1 cellular context compared by ENCODE assay signal in the genomic region with DNA sequence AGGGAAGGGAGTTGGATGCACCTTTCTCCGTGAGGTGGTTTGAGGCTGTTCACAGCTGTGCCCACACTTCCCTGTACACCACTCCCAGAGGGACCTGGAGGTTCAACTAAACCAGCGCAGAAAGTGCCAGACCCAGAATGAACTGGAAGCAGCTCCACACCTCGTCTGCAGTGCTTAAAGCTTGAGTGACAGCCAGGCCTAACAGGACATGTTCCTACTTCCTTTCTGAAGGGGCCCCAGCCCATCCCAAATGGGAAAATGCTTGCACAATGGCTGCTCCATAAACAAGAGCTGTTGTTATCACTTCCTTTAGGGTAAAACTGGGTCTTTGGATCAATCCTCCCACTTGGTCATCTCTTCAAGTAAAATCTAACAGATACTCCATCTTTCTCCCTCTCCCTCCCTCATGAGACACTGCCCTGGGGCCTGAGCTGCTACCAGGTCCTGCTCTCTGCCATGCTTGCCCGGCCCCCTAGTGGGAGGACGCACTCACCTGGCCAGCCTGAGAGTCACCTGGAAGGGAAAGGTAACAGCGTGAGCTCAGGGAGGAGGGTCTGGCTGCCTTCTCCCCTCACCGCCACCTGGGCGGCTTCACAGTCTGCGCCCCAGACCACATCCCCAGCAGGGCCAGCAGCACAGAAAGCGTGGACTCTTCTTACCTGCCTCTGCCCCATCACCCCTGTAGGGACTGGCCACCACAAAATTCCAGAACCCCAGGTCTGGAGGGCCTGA.
TF ChIP-seq lines count a peak whose summit lies in the region.

No MANE protein-coding gene starts in this region.

TF ChIP-seq in HCT116, 20 proteins besides CTCF, POLR2A, EP300 and RAD21 (continued from another document):
- TF ChIP-seq SRF (IDR thresholded peaks at IDR 0.05; ENCODE audit: low read depth) (no peak), TCF7L2 (IDR thresholded peaks at IDR 0.05; ENCODE audit: borderline replicate concordance, extremely low read depth, insufficient read depth, insufficient read length) (no peak), POLR2AphosphoS5 (IDR thresholded peaks at IDR 0.05; ENCODE audit: low read depth, low read length) (no peak)
- TF ChIP-seq, protein P1, sequence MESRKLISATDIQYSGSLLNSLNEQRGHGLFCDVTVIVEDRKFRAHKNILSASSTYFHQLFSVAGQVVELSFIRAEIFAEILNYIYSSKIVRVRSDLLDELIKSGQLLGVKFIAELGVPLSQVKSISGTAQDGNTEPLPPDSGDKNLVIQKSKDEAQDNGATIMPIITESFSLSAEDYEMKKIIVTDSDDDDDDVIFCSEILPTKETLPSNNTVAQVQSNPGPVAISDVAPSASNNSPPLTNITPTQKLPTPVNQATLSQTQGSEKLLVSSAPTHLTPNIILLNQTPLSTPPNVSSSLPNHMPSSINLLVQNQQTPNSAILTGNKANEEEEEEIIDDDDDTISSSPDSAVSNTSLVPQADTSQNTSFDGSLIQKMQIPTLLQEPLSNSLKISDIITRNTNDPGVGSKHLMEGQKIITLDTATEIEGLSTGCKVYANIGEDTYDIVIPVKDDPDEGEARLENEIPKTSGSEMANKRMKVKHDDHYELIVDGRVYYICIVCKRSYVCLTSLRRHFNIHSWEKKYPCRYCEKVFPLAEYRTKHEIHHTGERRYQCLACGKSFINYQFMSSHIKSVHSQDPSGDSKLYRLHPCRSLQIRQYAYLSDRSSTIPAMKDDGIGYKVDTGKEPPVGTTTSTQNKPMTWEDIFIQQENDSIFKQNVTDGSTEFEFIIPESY (IDR thresholded peaks at IDR 0.05; ENCODE audit: extremely low read depth, insufficient replicate concordance, low read length): no peak
- TF ChIP-seq, protein P2, sequence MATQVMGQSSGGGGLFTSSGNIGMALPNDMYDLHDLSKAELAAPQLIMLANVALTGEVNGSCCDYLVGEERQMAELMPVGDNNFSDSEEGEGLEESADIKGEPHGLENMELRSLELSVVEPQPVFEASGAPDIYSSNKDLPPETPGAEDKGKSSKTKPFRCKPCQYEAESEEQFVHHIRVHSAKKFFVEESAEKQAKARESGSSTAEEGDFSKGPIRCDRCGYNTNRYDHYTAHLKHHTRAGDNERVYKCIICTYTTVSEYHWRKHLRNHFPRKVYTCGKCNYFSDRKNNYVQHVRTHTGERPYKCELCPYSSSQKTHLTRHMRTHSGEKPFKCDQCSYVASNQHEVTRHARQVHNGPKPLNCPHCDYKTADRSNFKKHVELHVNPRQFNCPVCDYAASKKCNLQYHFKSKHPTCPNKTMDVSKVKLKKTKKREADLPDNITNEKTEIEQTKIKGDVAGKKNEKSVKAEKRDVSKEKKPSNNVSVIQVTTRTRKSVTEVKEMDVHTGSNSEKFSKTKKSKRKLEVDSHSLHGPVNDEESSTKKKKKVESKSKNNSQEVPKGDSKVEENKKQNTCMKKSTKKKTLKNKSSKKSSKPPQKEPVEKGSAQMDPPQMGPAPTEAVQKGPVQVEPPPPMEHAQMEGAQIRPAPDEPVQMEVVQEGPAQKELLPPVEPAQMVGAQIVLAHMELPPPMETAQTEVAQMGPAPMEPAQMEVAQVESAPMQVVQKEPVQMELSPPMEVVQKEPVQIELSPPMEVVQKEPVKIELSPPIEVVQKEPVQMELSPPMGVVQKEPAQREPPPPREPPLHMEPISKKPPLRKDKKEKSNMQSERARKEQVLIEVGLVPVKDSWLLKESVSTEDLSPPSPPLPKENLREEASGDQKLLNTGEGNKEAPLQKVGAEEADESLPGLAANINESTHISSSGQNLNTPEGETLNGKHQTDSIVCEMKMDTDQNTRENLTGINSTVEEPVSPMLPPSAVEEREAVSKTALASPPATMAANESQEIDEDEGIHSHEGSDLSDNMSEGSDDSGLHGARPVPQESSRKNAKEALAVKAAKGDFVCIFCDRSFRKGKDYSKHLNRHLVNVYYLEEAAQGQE (IDR thresholded peaks at IDR 0.05; ENCODE audit: low read depth): no peak
